In genomic region chrX:24100713-24101112, GRCh38 we compare ENCODE assay signal across 14 cellular contexts. TPM values are rescaled to one million over a fixed set of nuclear protein-coding genes. Genes with fewer than 3 reads are reported as not detected.
A peak's percentile ranks its signal among the peaks of the same experiment; 100 is the strongest.
DNase-seq lines count a peak whose midpoint lies in the region; FAIRE-seq and TF ChIP-seq lines count a peak whose summit lies in the region.
"Had no signal": no experiment of that assay in that cellular context is flagged by ENCODE, and none has a peak within 500 bp of the region (broad histone marks: within the 10 kb centered on the region; RNA-seq: fewer than 3 reads in every experiment).

No MANE protein-coding gene starts in this region.

- peaks cover 5% of the 10 kb centered on the region for H3K36me3 Mint-ChIP-seq in nephron progenitor cell (ENCODE audit: low read depth)

- H3K27ac Mint-ChIP-seq in nephron progenitor cell = peak overlapping the region; percentile 41
- H3K27ac Mint-ChIP-seq: activated naive CD4-positive, alpha-beta T cell treated with anti-CD3 and anti-CD28 coated beads for 36 hours had no signal

- H3K4me3 ChIP-seq in NB4 (ENCODE audit: low read depth, low read length) (no peak overlapping the region), astrocyte of the spinal cord (ENCODE audit: low read depth, low read length) (no peak overlapping the region)
- H3K4me3 ChIP-seq: BLaER1 treated with 17β-estradiol and CSF1 and Interleukin-3, amounts not matched to agents 10 nM and 100 nM; psoas muscle; thoracic aorta had no signal

- FAIRE-seq in GM12891 (lab: Jason Lieb, UNC) = no peak

- no peak overlapping the region for H3K4me3 Mint-ChIP-seq in nephron progenitor cell
- H3K4me3 Mint-ChIP-seq: activated naive CD4-positive, alpha-beta T cell treated with anti-CD3 and anti-CD28 coated beads for 36 hours; central memory CD8-positive, alpha-beta T cell had no signal

- DNase-seq in GM03348 (ENCODE audit: low spot score) (peak; percentile 3), NB4 (ENCODE audit: low read depth) (peak; percentile 40), astrocyte of the spinal cord (ENCODE audit: low read depth, low spot score) (peak; percentile 14), nephron progenitor cell (no peak), T-helper 9 cell (no peak), cardiac septum (ENCODE audit: low spot score) (no peak), GM12891 (ENCODE audit: insufficient read length, low spot score) (no peak)
- DNase-seq: activated naive CD4-positive, alpha-beta T cell treated with anti-CD3 and anti-CD28 coated beads for 36 hours; DMS79; left cardiac atrium; psoas muscle had no signal

- H3K27me3 Mint-ChIP-seq in nephron progenitor cell (ENCODE audit: low read depth, poor library complexity) = peaks cover under 1% of the 10 kb centered on the region
- H3K27me3 Mint-ChIP-seq: central memory CD8-positive, alpha-beta T cell had no signal

- intact Hi-C loops in cardiac septum (cut with DNase I) = no loop called here

- TF ChIP-seq CTCF in NB4 (IDR thresholded peaks at IDR 0.05; ENCODE audit: low read depth, low read length) (no peak), astrocyte of the spinal cord (IDR thresholded peaks at IDR 0.05; ENCODE audit: low read depth, low read length) (no peak), nephron progenitor cell (IDR thresholded peaks at IDR 0.05) (no peak)

- in situ Hi-C loops in astrocyte of the spinal cord (cut with HindIII; ENCODE audit: low sequenced_read_pairs) = no loop called here

- peaks cover 25% of the 10 kb centered on the region for H3K4me1 Mint-ChIP-seq in nephron progenitor cell

- TF ChIP-seq POLR2A in NB4 (IDR thresholded peaks at IDR 0.05; ENCODE audit: extremely low read depth, insufficient read length) (no peak), GM12891 (IDR thresholded peaks at IDR 0.05; ENCODE audit: low read depth, low read length) (no peak)

- peaks cover 4% of the 10 kb centered on the region for H3K9me3 Mint-ChIP-seq in nephron progenitor cell
- H3K9me3 Mint-ChIP-seq: activated naive CD4-positive, alpha-beta T cell treated with anti-CD3 and anti-CD28 coated beads for 36 hours; central memory CD8-positive, alpha-beta T cell had no signal

TF ChIP-seq in GM12891, 5 proteins besides CTCF, POLR2A, EP300 and RAD21:
- TF ChIP-seq POLR2AphosphoS5 (IDR thresholded peaks at IDR 0.05; ENCODE audit: low read depth, low read length) (no peak), PAX5 (IDR thresholded peaks at IDR 0.05; ENCODE audit: insufficient read depth, low read length, severe bottlenecking) (no peak)

RNA-seq across cellular contexts. Expression of gene EIF2S3, which starts 46.0 kb away (rescaled TPM):
- total RNA-seq in cardiac septum = 105 TPM
- 123 TPM for polyA plus RNA-seq in GM12891 (2012; ENCODE audit: low read depth, missing spikeins)

RNA-seq across cellular contexts. Expression of gene ZFX, which starts 48.8 kb away (rescaled TPM):
- total RNA-seq in cardiac septum = 57.2 TPM
- polyA plus RNA-seq in GM12891 (2012; ENCODE audit: low read depth, missing spikeins) = 7.7 TPM

Comparison
In these comparisons a context has a peak if more than half of its experiments do, and no peak if none do; other contexts are left out.
1. DNase-seq: peak in GM03348 (single experiment), NB4 (single experiment) and astrocyte of the spinal cord (single experiment); none in nephron progenitor cell (single experiment), T-helper 9 cell (single experiment), cardiac septum (single experiment) and GM12891 (single experiment).